In the genomic region with DNA sequence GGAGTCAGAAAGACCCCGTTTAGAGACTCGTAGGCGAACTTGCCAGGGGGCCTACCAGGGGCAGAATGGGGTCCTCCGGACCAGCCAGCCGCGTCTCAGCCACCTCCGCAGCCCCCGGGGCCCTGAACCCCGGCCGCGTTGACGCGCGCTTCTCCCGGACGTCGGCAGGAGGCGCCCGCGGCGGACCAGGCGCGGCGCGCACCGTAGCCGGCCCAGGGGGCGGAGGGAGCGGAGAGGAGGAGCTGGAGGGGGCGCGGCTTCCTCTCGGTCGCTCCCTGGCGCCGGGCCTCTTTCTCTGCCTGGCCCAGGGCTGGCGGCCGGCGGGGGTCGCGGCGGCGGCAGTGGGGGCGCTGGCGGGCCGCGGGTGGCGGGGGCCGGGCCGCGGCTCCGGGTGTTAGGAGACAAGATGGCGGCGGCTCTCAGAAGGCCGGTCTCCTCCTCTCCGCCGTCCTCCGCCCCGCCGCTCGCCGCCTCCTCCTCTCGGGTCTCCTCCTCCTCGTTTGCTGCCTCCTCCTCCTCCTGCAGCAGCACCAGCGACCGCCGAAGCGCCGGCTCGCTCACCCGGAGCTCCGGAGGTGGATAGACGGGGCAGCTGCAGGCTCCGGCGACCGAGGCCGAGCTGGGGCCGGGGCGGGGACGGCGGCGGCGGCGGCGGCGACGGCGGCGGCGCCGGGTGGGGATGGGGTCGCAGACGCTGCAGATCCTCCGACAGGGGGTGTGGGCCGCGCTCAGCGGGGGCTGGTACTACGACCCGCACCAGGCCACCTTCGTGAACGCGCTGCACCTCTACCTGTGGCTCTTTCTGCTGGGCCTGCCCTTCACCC, we compare ENCODE assay signal across 1 cellular context.
TF ChIP-seq lines count a peak whose summit lies in the region.

A gene (plus strand): TSS at position 288 of the 824 bp plus-strand sequence. CDS start 392 bp downstream, at position 680.

TF ChIP-seq in HepG2, 621 proteins besides CTCF, POLR2A, EP300 and RAD21 (continued from another document and continues in another):
- no peak for TF ChIP-seq JUND (CRISPR knock-in tag; IDR thresholded peaks at IDR 0.05)
- TF ChIP-seq IKZF4 (CRISPR knock-in tag; IDR thresholded peaks at IDR 0.05; ENCODE audit: borderline replicate concordance, low read depth, not compliant biosample characterization): no peak
- TF ChIP-seq, protein P1, sequence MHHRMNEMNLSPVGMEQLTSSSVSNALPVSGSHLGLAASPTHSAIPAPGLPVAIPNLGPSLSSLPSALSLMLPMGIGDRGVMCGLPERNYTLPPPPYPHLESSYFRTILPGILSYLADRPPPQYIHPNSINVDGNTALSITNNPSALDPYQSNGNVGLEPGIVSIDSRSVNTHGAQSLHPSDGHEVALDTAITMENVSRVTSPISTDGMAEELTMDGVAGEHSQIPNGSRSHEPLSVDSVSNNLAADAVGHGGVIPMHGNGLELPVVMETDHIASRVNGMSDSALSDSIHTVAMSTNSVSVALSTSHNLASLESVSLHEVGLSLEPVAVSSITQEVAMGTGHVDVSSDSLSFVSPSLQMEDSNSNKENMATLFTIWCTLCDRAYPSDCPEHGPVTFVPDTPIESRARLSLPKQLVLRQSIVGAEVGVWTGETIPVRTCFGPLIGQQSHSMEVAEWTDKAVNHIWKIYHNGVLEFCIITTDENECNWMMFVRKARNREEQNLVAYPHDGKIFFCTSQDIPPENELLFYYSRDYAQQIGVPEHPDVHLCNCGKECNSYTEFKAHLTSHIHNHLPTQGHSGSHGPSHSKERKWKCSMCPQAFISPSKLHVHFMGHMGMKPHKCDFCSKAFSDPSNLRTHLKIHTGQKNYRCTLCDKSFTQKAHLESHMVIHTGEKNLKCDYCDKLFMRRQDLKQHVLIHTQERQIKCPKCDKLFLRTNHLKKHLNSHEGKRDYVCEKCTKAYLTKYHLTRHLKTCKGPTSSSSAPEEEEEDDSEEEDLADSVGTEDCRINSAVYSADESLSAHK (CRISPR knock-in tag; IDR thresholded peaks at IDR 0.05; ENCODE audit: borderline replicate concordance): no peak
- TF ChIP-seq FOXA3 (CRISPR knock-in tag; IDR thresholded peaks at IDR 0.05): peak; percentile 47; the same call in 1 of the 2 replicates
- no peak for TF ChIP-seq ZNF883 (CRISPR knock-in tag; IDR thresholded peaks at IDR 0.05; ENCODE audit: not compliant biosample characterization)
- TF ChIP-seq, protein P2, sequence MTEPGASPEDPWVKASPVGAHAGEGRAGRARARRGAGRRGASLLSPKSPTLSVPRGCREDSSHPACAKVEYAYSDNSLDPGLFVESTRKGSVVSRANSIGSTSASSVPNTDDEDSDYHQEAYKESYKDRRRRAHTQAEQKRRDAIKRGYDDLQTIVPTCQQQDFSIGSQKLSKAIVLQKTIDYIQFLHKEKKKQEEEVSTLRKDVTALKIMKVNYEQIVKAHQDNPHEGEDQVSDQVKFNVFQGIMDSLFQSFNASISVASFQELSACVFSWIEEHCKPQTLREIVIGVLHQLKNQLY (CRISPR knock-in tag; IDR thresholded peaks at IDR 0.05): no peak
- no peak for TF ChIP-seq SMAD3 (CRISPR knock-in tag; IDR thresholded peaks at IDR 0.05)
- TF ChIP-seq MYNN (CRISPR knock-in tag; IDR thresholded peaks at IDR 0.05; ENCODE audit: low read depth): no peak
- TF ChIP-seq, protein P3, sequence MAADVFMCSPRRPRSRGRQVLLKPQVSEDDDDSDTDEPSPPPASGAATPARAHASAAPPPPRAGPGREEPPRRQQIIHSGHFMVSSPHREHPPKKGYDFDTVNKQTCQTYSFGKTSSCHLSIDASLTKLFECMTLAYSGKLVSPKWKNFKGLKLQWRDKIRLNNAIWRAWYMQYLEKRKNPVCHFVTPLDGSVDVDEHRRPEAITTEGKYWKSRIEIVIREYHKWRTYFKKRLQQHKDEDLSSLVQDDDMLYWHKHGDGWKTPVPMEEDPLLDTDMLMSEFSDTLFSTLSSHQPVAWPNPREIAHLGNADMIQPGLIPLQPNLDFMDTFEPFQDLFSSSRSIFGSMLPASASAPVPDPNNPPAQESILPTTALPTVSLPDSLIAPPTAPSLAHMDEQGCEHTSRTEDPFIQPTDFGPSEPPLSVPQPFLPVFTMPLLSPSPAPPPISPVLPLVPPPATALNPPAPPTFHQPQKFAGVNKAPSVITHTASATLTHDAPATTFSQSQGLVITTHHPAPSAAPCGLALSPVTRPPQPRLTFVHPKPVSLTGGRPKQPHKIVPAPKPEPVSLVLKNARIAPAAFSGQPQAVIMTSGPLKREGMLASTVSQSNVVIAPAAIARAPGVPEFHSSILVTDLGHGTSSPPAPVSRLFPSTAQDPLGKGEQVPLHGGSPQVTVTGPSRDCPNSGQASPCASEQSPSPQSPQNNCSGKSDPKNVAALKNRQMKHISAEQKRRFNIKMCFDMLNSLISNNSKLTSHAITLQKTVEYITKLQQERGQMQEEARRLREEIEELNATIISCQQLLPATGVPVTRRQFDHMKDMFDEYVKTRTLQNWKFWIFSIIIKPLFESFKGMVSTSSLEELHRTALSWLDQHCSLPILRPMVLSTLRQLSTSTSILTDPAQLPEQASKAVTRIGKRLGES (CRISPR knock-in tag; IDR thresholded peaks at IDR 0.05; ENCODE audit: borderline replicate concordance): no peak
- TF ChIP-seq GABPB1 (CRISPR knock-in tag; IDR thresholded peaks at IDR 0.05): peak; percentile 69
- no peak for TF ChIP-seq KAT8 (CRISPR knock-in tag; IDR thresholded peaks at IDR 0.05)
- no peak; the same call in 1 of the 2 replicates for TF ChIP-seq GLI4 (CRISPR knock-in tag; IDR thresholded peaks at IDR 0.05; ENCODE audit: borderline replicate concordance)
- TF ChIP-seq NCOA5 (CRISPR knock-in tag; IDR thresholded peaks at IDR 0.05): no peak
- no peak for TF ChIP-seq ZBTB42 (CRISPR knock-in tag; IDR thresholded peaks at IDR 0.05)
- no peak for TF ChIP-seq ZNF484 (CRISPR knock-in tag; IDR thresholded peaks at IDR 0.05; ENCODE audit: borderline replicate concordance, low read depth)
- TF ChIP-seq YY1 (IDR thresholded peaks at IDR 0.05; ENCODE audit: insufficient read depth, insufficient replicate concordance, low read depth, low read length): peak; percentile 91
- TF ChIP-seq CBX2 (IDR thresholded peaks at IDR 0.05; ENCODE audit: low read depth, low read length): no peak
- TF ChIP-seq CBX2 (CRISPR knock-in tag; IDR thresholded peaks at IDR 0.05; ENCODE audit: low read depth): no peak
- TF ChIP-seq HMG20B (CRISPR knock-in tag; conservative IDR thresholded peaks at IDR 0.05): no peak
- 0 out of 2 replicates have a peak, but pooled peaks have one; percentile 44 for TF ChIP-seq TBX2 (CRISPR knock-in tag; IDR thresholded peaks at IDR 0.05; ENCODE audit: borderline replicate concordance)
- TF ChIP-seq, protein P4, sequence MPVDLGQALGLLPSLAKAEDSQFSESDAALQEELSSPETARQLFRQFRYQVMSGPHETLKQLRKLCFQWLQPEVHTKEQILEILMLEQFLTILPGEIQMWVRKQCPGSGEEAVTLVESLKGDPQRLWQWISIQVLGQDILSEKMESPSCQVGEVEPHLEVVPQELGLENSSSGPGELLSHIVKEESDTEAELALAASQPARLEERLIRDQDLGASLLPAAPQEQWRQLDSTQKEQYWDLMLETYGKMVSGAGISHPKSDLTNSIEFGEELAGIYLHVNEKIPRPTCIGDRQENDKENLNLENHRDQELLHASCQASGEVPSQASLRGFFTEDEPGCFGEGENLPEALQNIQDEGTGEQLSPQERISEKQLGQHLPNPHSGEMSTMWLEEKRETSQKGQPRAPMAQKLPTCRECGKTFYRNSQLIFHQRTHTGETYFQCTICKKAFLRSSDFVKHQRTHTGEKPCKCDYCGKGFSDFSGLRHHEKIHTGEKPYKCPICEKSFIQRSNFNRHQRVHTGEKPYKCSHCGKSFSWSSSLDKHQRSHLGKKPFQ (CRISPR knock-in tag; IDR thresholded peaks at IDR 0.05; ENCODE audit: insufficient replicate concordance): no peak
- TF ChIP-seq ZNF839 (CRISPR knock-in tag; IDR thresholded peaks at IDR 0.05; ENCODE audit: borderline replicate concordance): no peak
- no peak for TF ChIP-seq ZNF652 (CRISPR knock-in tag; IDR thresholded peaks at IDR 0.05; ENCODE audit: borderline replicate concordance, low read depth)
- TF ChIP-seq, protein P5, sequence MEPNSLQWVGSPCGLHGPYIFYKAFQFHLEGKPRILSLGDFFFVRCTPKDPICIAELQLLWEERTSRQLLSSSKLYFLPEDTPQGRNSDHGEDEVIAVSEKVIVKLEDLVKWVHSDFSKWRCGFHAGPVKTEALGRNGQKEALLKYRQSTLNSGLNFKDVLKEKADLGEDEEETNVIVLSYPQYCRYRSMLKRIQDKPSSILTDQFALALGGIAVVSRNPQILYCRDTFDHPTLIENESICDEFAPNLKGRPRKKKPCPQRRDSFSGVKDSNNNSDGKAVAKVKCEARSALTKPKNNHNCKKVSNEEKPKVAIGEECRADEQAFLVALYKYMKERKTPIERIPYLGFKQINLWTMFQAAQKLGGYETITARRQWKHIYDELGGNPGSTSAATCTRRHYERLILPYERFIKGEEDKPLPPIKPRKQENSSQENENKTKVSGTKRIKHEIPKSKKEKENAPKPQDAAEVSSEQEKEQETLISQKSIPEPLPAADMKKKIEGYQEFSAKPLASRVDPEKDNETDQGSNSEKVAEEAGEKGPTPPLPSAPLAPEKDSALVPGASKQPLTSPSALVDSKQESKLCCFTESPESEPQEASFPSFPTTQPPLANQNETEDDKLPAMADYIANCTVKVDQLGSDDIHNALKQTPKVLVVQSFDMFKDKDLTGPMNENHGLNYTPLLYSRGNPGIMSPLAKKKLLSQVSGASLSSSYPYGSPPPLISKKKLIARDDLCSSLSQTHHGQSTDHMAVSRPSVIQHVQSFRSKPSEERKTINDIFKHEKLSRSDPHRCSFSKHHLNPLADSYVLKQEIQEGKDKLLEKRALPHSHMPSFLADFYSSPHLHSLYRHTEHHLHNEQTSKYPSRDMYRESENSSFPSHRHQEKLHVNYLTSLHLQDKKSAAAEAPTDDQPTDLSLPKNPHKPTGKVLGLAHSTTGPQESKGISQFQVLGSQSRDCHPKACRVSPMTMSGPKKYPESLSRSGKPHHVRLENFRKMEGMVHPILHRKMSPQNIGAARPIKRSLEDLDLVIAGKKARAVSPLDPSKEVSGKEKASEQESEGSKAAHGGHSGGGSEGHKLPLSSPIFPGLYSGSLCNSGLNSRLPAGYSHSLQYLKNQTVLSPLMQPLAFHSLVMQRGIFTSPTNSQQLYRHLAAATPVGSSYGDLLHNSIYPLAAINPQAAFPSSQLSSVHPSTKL (CRISPR knock-in tag; IDR thresholded peaks at IDR 0.05): peak; percentile 65
- TF ChIP-seq, protein P6, sequence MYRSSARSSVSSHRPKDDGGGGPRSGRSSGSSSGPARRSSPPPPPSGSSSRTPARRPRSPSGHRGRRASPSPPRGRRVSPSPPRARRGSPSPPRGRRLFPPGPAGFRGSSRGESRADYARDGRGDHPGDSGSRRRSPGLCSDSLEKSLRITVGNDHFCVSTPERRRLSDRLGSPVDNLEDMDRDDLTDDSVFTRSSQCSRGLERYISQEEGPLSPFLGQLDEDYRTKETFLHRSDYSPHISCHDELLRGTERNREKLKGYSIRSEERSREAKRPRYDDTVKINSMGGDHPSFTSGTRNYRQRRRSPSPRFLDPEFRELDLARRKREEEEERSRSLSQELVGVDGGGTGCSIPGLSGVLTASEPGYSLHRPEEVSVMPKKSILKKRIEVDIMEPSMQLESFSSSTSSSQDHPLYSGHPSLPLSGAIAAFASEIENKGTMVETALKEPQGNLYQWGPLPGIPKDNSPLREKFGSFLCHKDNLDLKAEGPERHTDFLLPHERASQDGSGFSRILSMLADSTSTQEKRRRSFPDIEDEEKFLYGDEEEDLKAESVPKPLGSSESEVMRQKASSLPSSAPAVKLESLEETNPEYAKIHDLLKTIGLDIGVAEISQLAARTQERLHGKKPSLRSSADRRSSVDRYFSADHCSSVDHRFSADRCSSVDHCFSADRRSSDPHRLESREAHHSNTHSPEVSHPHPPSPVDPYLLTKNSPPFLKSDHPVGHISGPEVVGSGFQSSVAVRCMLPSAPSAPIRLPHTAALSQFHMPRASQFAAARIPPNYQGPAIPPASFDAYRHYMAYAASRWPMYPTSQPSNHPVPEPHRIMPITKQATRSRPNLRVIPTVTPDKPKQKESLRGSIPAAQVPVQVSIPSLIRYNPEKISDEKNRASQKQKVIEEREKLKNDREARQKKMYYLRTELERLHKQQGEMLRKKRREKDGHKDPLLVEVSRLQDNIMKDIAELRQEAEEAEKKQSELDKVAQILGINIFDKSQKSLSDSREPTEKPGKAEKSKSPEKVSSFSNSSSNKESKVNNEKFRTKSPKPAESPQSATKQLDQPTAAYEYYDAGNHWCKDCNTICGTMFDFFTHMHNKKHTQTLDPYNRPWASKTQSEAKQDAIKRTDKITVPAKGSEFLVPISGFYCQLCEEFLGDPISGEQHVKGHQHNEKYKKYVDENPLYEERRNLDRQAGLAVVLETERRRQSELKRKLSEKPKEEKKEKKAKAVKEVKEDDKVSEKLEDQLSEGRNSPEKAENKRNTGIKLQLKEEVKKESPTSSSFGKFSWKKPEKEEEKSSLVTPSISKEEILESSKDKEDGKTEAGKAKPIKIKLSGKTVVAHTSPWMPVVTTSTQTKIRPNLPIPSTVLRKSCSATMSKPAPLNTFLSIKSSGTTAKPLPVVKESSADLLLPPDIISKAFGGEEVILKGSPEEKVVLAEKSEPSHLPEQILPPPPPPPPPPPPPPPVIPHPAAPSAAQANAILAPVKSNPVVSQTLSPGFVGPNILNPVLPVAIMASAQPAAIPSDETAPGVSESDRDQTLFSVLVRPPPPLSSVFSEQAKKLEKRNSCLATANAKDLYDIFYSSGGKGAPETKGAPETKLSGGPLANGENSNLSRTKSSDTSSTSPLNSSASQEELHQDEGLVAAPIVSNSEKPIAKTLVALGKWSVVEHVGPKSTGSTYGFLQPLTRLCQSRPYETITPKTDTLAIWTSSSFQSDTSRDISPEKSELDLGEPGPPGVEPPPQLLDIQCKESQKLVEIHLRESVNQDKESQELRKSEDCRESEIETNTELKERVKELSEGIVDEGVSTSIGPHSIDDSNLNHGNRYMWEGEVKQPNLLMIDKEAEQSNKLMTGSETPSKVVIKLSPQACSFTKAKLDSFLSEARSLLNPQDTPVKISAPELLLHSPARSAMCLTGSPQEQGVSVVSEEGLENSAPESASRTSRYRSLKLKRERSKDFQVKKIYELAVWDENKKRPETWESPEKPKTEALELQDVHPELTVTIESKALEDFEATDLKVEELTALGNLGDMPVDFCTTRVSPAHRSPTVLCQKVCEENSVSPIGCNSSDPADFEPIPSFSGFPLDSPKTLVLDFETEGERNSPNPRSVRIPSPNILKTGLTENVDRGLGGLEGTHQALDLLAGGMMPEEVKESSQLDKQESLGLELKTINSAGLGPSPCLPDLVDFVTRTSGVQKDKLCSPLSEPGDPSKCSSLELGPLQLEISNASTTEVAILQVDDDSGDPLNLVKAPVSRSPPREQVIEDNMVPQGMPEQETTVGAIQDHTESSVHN (CRISPR knock-in tag; IDR thresholded peaks at IDR 0.05): no peak
- no peak for TF ChIP-seq ZNF205 (CRISPR knock-in tag; IDR thresholded peaks at IDR 0.05)
- TF ChIP-seq TOPORS (CRISPR knock-in tag; IDR thresholded peaks at IDR 0.05): 0 out of 2 replicates have a peak, but pooled peaks have one; percentile 54
- TF ChIP-seq SRF (IDR thresholded peaks at IDR 0.05; ENCODE audit: low read depth, low read length): no peak
- TF ChIP-seq REL (CRISPR knock-in tag; conservative IDR thresholded peaks at IDR 0.05): no peak
- no peak for TF ChIP-seq REPIN1 (CRISPR knock-in tag; IDR thresholded peaks at IDR 0.05; ENCODE audit: borderline replicate concordance, low read depth)
- TF ChIP-seq NCOA1 (CRISPR knock-in tag; IDR thresholded peaks at IDR 0.05): no peak
- TF ChIP-seq ZNF235 (CRISPR knock-in tag; IDR thresholded peaks at IDR 0.05; ENCODE audit: borderline replicate concordance): no peak
- TF ChIP-seq, protein P7, sequence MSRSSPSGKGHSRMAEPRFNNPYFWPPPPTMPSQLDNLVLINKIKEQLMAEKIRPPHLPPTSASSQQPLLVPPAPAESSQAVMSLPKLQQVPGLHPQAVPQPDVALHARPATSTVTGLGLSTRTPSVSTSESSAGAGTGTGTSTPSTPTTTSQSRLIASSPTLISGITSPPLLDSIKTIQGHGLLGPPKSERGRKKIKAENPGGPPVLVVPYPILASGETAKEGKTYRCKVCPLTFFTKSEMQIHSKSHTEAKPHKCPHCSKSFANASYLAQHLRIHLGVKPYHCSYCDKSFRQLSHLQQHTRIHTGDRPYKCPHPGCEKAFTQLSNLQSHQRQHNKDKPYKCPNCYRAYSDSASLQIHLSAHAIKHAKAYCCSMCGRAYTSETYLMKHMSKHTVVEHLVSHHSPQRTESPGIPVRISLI (CRISPR knock-in tag; IDR thresholded peaks at IDR 0.05; ENCODE audit: borderline replicate concordance): no peak
